Comparison of ENCODE assay signal across 1 cellular context in the genomic region with DNA sequence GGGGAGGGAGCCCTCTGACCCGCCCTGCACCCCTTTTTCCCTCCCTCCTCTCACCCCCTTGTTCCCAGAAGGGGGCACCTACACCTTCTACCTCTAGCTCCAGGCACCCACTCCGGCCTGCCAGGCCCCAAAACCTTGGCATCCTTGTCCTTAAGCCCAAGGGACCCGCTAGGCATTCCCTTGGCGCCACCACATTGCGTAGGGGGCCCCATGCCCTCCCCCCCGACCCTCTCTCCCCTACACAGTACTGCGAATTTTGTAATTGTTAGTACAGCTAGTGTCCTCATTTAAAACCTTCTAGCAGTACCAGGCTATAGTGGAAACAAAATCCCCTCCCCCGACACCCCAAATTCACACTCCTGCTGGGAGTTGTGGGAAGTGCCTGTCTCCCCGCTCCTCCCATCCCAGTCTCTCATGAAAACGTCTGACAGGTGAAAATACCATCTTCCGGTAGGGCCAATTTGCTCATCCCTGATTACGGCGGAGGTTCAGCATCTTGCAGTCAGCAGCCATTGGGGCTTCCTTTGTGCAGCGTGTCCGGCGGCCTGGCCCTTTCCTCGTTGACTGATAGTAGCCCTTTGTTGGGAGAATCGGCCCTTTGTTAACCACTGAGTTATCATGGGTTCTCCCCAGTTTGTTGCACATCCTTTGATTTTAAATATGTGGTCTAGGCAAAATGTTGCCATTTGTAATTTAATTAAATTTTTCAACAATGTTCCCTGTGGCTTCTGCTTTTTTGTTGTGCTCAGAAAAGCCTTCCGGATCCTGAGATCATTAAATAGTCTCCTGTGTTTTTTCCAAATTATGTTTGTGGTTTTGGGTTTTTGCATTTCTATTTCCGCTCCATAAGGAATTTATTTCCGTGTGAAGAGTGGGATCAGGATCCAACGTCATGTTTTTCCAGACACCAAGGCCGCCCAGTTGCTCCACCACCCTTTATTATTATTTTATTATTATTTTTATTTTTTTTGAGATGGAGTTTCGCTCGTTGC.
TF ChIP-seq lines count a peak whose summit lies in the region.

No MANE protein-coding gene starts in this region.

TF ChIP-seq in H1, 55 proteins besides CTCF, POLR2A, EP300 and RAD21:
- TF ChIP-seq MAX (IDR thresholded peaks at IDR 0.05) (0 out of 2 replicates have a peak, but pooled peaks have one; percentile 6), CBX5 (IDR thresholded peaks at IDR 0.05; ENCODE audit: low read depth, low read length) (no peak), ATF2 (IDR thresholded peaks at IDR 0.05; ENCODE audit: low read length) (no peak)
